Comparison of ENCODE assay signal across 8 cellular contexts in the genomic region with DNA sequence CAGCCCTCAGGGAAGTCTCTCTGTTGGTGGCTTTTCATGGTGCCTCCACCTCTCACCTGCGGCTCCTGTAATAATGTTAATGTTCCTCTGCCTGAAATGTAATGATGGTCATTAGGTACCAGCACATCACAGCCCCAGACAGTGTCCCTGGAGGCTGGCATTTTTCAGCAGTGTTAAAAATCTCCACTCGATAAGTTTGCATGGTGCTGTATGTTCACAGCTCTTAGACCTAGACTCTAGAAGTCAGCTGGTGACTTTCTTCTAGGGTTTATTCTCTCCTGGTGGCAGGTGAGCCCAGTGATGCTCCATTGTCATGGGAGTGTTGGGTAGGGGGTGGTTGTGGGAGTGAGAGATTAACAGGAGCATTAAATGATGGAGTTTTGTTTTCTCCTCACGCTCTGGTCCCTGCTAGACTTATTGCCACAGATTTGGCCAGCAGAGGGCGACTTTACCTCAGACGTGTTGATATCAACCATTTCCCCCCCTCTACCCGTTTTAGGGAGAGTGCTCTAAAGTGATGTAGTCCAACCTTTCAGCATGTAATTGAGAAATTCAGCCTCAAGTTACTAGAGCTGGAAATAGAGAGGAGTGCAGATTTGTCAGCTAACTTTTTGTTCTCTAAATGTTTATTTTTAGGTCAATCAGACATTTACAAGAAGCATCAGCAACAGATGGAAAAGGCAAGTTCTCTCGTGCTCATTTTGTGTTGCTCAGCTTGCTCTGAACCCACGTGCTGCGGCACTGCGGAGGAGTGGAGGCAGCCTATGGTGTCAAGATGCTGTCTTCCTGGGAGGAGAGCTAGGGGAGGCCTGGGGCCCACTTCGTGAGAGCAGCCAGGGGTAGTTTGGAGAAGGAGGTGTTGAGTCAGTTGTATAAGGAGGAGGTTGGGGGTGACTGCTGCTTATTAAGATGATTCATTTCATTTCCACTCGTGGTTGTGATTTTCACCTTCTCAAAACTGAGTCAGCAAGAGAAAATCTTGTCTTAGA. TPM values are rescaled to one million over a fixed set of nuclear protein-coding genes. Genes with fewer than 3 reads are reported as not detected.
DNase-seq lines count a peak whose midpoint lies in the region; ATAC-seq, FAIRE-seq and TF ChIP-seq lines count a peak whose summit lies in the region.

No MANE protein-coding gene starts in this region.

- TF ChIP-seq POLR2A in H54 (IDR thresholded peaks at IDR 0.05; ENCODE audit: low read depth, low read length) (no peak), lower leg skin (IDR thresholded peaks at IDR 0.05) (no peak)

- ATAC-seq in GM21786 (IDR thresholded peaks at IDR 0.05; ENCODE audit: unreplicated experiment) = no peak

- FAIRE-seq in H54 (lab: Jason Lieb, UNC) = no peak

- DNase-seq in AG20443 (ENCODE audit: low spot score) = peak; percentile 85
- peak; percentile 9 for DNase-seq in H54 (ENCODE audit: insufficient read length, low spot score)
- peak; percentile 11 to 64 for DNase-seq in NCI-H526 (lab: John Stamatoyannopoulos, UW)
- DNase-seq in activated CD4-positive, alpha-beta T cell treated with anti-CD3 and anti-CD28 coated beads, Interleukin-2, amount 50 U/mL, for 24 hours (ENCODE audit: low read depth in 1 of 2, low spot score in 1 of 2) = peak; percentile 70 to 83
- peak; percentile 87 for DNase-seq in dedifferentiated amniotic fluid mesenchymal stem cell (ENCODE audit: extremely low spot score)
- peak; percentile 82 to 94 for DNase-seq in lower leg skin (ENCODE audit: low spot score in 2 of 2)
- peak; percentile 70 to 83 (median 83) for DNase-seq in stimulated activated CD4-positive, alpha-beta T cell treated with anti-CD3 and anti-CD28 coated beads, TNF-alpha, amount 100 ng/mL, for 24 hours (ENCODE audit: low read depth in 3 of 3)

- TF ChIP-seq CTCF in lower leg skin (IDR thresholded peaks at IDR 0.05) = peak in 1 of 3 donors; percentile 62

- intact Hi-C loops in lower leg skin (cut with DNase I; ENCODE audit: low total_unique reads) = loop anchor here (5.0 to 10.0 kb wide), 4 partner anchors 130 to 1015 kb away; no protein-coding TSS in a partner anchor

- 34 to 36% methylated on average over 12 of the region's 12 CpGs for WGBS in lower leg skin, 2 donors

- no peak overlapping the region for H3K4me3 ChIP-seq in lower leg skin (ENCODE audit: low read depth, poor library complexity, severe bottlenecking)

RNA-seq across cellular contexts. Expression of gene GPR107, which starts 53.4 kb away (rescaled TPM):
- total RNA-seq in lower leg skin = 10 to 100 TPM; 28.1 to 34.5 (median 32.9) TPM

Comparison
In these comparisons a context has a peak if more than half of its experiments do, and no peak if none do; other contexts are left out.
1. DNase-seq: peak in every context shown above with its lines; median percentile 88 in lower leg skin; 87 in dedifferentiated amniotic fluid mesenchymal stem cell; 85 in AG20443; 83 in stimulated activated CD4-positive, alpha-beta T cell treated with anti-CD3 and anti-CD28 coated beads, TNF-alpha, amount 100 ng/mL, for 24 hours; 76 in activated CD4-positive, alpha-beta T cell treated with anti-CD3 and anti-CD28 coated beads, Interleukin-2, amount 50 U/mL, for 24 hours; 38 in NCI-H526; 9 in H54.